Comparison of ENCODE assay signal across 9 cellular contexts in genomic region chrX:41559662-41560061, GRCh38.
DNase-seq lines count a peak whose midpoint lies in the region; ATAC-seq and TF ChIP-seq lines count a peak whose summit lies in the region.
"Had no signal": no experiment of that assay in that cellular context is flagged by ENCODE, and none has a peak within 500 bp of the region (broad histone marks: within the 10 kb centered on the region; RNA-seq: fewer than 3 reads in every experiment).

No MANE protein-coding gene starts in this region.

- peak; percentile 4 to 5 for DNase-seq in activated CD8-positive, alpha-beta memory T cell treated with anti-CD3 and anti-CD28 coated beads for 4 hours (ENCODE audit: low read depth in 2 of 2)
- DNase-seq in activated CD8-positive, alpha-beta memory T cell treated with anti-CD3 and anti-CD28 coated beads, Interleukin-2, amount 50 U/mL, for 48 hours = no peak
- peak; percentile 16 to 29 for DNase-seq in activated T-cell treated with anti-CD3 and anti-CD28 coated beads, Interleukin-2, amount 50 U/mL, for 72 hours
- DNase-seq in iris pigment epithelial cell (ENCODE audit: low read depth) (peak; percentile 89), WERI-Rb-1 (no peak), NCI-H2171 treated with DMSO at 0.1 percent for 48 hours (lab: John Stamatoyannopoulos, UW) (no peak)
- peak; percentile 19 to 60 for DNase-seq in stimulated activated naive CD8-positive, alpha-beta T cell treated with anti-CD3 and anti-CD28 coated beads, Interleukin-15, amount 100 ng/mL, for 72 hours
- DNase-seq: psoas muscle had no signal

- peaks cover 35% of the 10 kb centered on the region for H3K4me1 Mint-ChIP-seq in activated T-cell treated with anti-CD3 and anti-CD28 coated beads, Interleukin-2, amount 50 U/mL, for 72 hours (ENCODE audit: low read depth)
- peaks cover 30% of the 10 kb centered on the region for H3K4me1 Mint-ChIP-seq in stimulated activated naive CD8-positive, alpha-beta T cell treated with anti-CD3 and anti-CD28 coated beads, Interleukin-15, amount 100 ng/mL, for 72 hours

- no peaks in the 10 kb centered on the region for H3K27me3 ChIP-seq in WERI-Rb-1 (ENCODE audit: insufficient read depth, low read depth, severe bottlenecking)

- H3K36me3 ChIP-seq in WERI-Rb-1 = no peaks in the 10 kb centered on the region

- peak overlapping the region; percentile 31 for H3K27ac Mint-ChIP-seq in activated T-cell treated with anti-CD3 and anti-CD28 coated beads, Interleukin-2, amount 50 U/mL, for 72 hours
- H3K27ac Mint-ChIP-seq in stimulated activated naive CD8-positive, alpha-beta T cell treated with anti-CD3 and anti-CD28 coated beads, Interleukin-15, amount 100 ng/mL, for 72 hours = peak overlapping the region in 1 of 2 donors; percentile 74

- peak overlapping the region; percentile 14 to 70 for H3K4me3 Mint-ChIP-seq in activated T-cell treated with anti-CD3 and anti-CD28 coated beads, Interleukin-2, amount 50 U/mL, for 72 hours
- peak overlapping the region; percentile 26 to 42 for H3K4me3 Mint-ChIP-seq in stimulated activated naive CD8-positive, alpha-beta T cell treated with anti-CD3 and anti-CD28 coated beads, Interleukin-15, amount 100 ng/mL, for 72 hours

- no peak for TF ChIP-seq CTCF in WERI-Rb-1 (IDR thresholded peaks at IDR 0.05; ENCODE audit: low read depth, low read length)

- ATAC-seq in activated T-cell treated with anti-CD3 and anti-CD28 coated beads, Interleukin-2, amount 50 U/mL, for 72 hours (replicated peaks in 1 of 2) = peak; percentile 45 to 58
- ATAC-seq in stimulated activated naive CD8-positive, alpha-beta T cell treated with anti-CD3 and anti-CD28 coated beads, Interleukin-15, amount 100 ng/mL, for 72 hours = peak; percentile 86
- ATAC-seq in GM19452 (IDR thresholded peaks at IDR 0.05; ENCODE audit: unreplicated experiment) = no peak
- ATAC-seq: psoas muscle had no signal

- no peak overlapping the region for H3K4me3 ChIP-seq in WERI-Rb-1 (ENCODE audit: low read depth, low read length)
- H3K4me3 ChIP-seq: psoas muscle had no signal

- H3K9me3 Mint-ChIP-seq in activated T-cell treated with anti-CD3 and anti-CD28 coated beads, Interleukin-2, amount 50 U/mL, for 72 hours = no peaks in the 10 kb centered on the region
- no peaks in the 10 kb centered on the region for H3K9me3 Mint-ChIP-seq in stimulated activated naive CD8-positive, alpha-beta T cell treated with anti-CD3 and anti-CD28 coated beads, Interleukin-15, amount 100 ng/mL, for 72 hours

- peaks cover 0 to 1% of the 10 kb centered on the region in 2 donors for H3K36me3 Mint-ChIP-seq in activated T-cell treated with anti-CD3 and anti-CD28 coated beads, Interleukin-2, amount 50 U/mL, for 72 hours (ENCODE audit: insufficient read depth in 2 of 2)

- H3K9me3 ChIP-seq in WERI-Rb-1 (ENCODE audit: severe bottlenecking) = no peaks in the 10 kb centered on the region
- H3K9me3 ChIP-seq: psoas muscle had no signal

- no peak overlapping the region for H3K27ac ChIP-seq in WERI-Rb-1
- H3K27ac ChIP-seq: psoas muscle had no signal

- peaks cover 15% of the 10 kb centered on the region for H3K27me3 Mint-ChIP-seq in activated T-cell treated with anti-CD3 and anti-CD28 coated beads, Interleukin-2, amount 50 U/mL, for 72 hours (ENCODE audit: low read depth)
- no peaks in the 10 kb centered on the region for H3K27me3 Mint-ChIP-seq in stimulated activated naive CD8-positive, alpha-beta T cell treated with anti-CD3 and anti-CD28 coated beads, Interleukin-15, amount 100 ng/mL, for 72 hours

Comparison
In these comparisons a context has a peak if more than half of its experiments do, and no peak if none do; other contexts are left out.
1. DNase-seq: peak in activated CD8-positive, alpha-beta memory T cell treated with anti-CD3 and anti-CD28 coated beads for 4 hours (2 of 2), activated T-cell treated with anti-CD3 and anti-CD28 coated beads, Interleukin-2, amount 50 U/mL, for 72 hours (2 of 2), iris pigment epithelial cell (single experiment) and stimulated activated naive CD8-positive, alpha-beta T cell treated with anti-CD3 and anti-CD28 coated beads, Interleukin-15, amount 100 ng/mL, for 72 hours (2 of 2); none in activated CD8-positive, alpha-beta memory T cell treated with anti-CD3 and anti-CD28 coated beads, Interleukin-2, amount 50 U/mL, for 48 hours (single experiment), WERI-Rb-1 (single experiment) and NCI-H2171 treated with DMSO at 0.1 percent for 48 hours (single experiment).